Comparison of ENCODE assay signal across 25 cellular contexts in the genomic region with DNA sequence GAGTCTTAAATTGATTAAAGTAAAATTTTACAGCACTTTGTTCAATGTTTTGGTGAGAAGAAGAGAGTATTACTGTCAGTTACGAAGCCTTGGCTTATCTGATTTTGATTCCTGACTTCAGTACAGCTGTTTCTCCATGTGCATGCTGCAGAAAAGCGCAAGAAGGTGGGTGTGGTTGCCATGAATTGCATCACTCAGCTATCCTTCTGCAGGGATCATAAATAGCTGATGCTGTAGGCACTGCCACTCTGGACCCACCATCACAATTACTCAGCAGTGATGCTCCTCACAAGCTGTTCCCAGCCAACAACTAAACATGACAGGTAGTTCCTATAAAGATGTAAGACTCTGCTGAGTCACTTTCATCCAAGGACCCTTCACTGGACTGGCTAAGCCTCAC.
DNase-seq lines count a peak whose midpoint lies in the region; ATAC-seq and TF ChIP-seq lines count a peak whose summit lies in the region.
"Had no signal": no experiment of that assay in that cellular context is flagged by ENCODE, and none has a peak within 500 bp of the region (broad histone marks: within the 10 kb centered on the region; RNA-seq: fewer than 3 reads in every experiment).

No MANE protein-coding gene starts in this region.

- no peak for ATAC-seq in omental fat pad (ENCODE audit: low FRiP score)
- ATAC-seq: foreskin keratinocyte; naive thymus-derived CD4-positive, alpha-beta T cell; upper lobe of right lung had no signal

- DNase-seq in AG10803 (ENCODE audit: low read depth) (peak; percentile 75), LHCN-M2 (ENCODE audit: low read depth) (peak; percentile 4), adipocyte (ENCODE audit: low read depth) (peak; percentile 75), fibroblast of villous mesenchyme (ENCODE audit: low read depth) (peak; percentile 76), cerebellar nuclear complex (lab: John Stamatoyannopoulos, UW) (no peak), prostate gland (ENCODE audit: low spot score) (no peak), omental fat pad (ENCODE audit: low spot score) (no peak), HCEC 1CT (no peak)
- DNase-seq: activated CD4-positive, alpha-beta T cell treated with anti-CD3 and anti-CD28 coated beads for 4 hours; activated naive CD4-positive, alpha-beta T cell treated with anti-CD3 and anti-CD28 coated beads, Interleukin-2, amount 50 U/mL, for 16 hours; anterior cingulate cortex; central memory CD4-positive, alpha-beta T cell; dorsolateral prefrontal cortex; naive thymus-derived CD4-positive, alpha-beta T cell; NCI-H1694; NCI-H69; nucleus accumbens; RPMI8226; stimulated activated CD4-positive, alpha-beta T cell treated with anti-CD3 and anti-CD28 coated beads, Interleukin-2, amount 100 ng/mL, for 24 hours; T-helper 2 cell; upper lobe of right lung had no signal

- H3K27me3 ChIP-seq in adipocyte (replicated peaks; ENCODE audit: control insufficient read depth, insufficient read depth, low read length) (no peaks in the 10 kb centered on the region), prostate gland (replicated peaks; ENCODE audit: insufficient read depth) (no peaks in the 10 kb centered on the region)
- H3K27me3 ChIP-seq: dorsolateral prefrontal cortex, foreskin keratinocyte, hepatocyte, upper lobe of right lung had no signal

- WGBS in prostate gland, result 24% methylated on average over 2 of the region's 2 CpGs

- H3K36me3 ChIP-seq in adipocyte (ENCODE audit: control insufficient read depth, insufficient read depth, low read length, severe bottlenecking) (no peaks in the 10 kb centered on the region), prostate gland (no peaks in the 10 kb centered on the region)
- H3K36me3 ChIP-seq: upper lobe of right lung had no signal

- no peak overlapping the region for H3K9ac ChIP-seq in adipocyte (ENCODE audit: low read length)

- H3K4me1 ChIP-seq in adipocyte (ENCODE audit: control insufficient read depth, insufficient read depth, low read length) (no peaks in the 10 kb centered on the region), prostate gland (replicated peaks) (no peaks in the 10 kb centered on the region)
- H3K4me1 ChIP-seq: foreskin keratinocyte, upper lobe of right lung had no signal

- no peak for TF ChIP-seq POLR2A in prostate gland (IDR thresholded peaks at IDR 0.05)

- peaks cover 17% of the 10 kb centered on the region for H3K9me3 ChIP-seq in adipocyte (ENCODE audit: control insufficient read depth, low read length)
- no peaks in the 10 kb centered on the region for H3K9me3 ChIP-seq in prostate gland

- H3K4me3 ChIP-seq in AG10803 (ENCODE audit: low read length), result no peak overlapping the region
- no peak overlapping the region for H3K4me3 ChIP-seq in adipocyte (ENCODE audit: low read length)
- H3K4me3 ChIP-seq in fibroblast of villous mesenchyme (ENCODE audit: low read depth, low read length), result no peak overlapping the region
- no peak overlapping the region for H3K4me3 ChIP-seq in prostate gland
- H3K4me3 ChIP-seq: dorsolateral prefrontal cortex, hepatocyte, smooth muscle cell, upper lobe of right lung had no signal

- intact Hi-C loops in prostate gland (cut with DNase I), result no loop called here

- H3K27ac ChIP-seq in prostate gland, result no peak overlapping the region
- H3K27ac ChIP-seq: C4-2B, dorsolateral prefrontal cortex, foreskin keratinocyte, hepatocyte, upper lobe of right lung had no signal

- TF ChIP-seq CTCF in AG10803 (conservative IDR thresholded peaks at IDR 0.05; ENCODE audit: low read length) (no peak), fibroblast of villous mesenchyme (IDR thresholded peaks at IDR 0.05; ENCODE audit: insufficient read depth, low read depth, low read length) (no peak), prostate gland (IDR thresholded peaks at IDR 0.05) (no peak), omental fat pad (IDR thresholded peaks at IDR 0.05) (no peak)

Comparison
In these comparisons a context has a peak if more than half of its experiments do, and no peak if none do; other contexts are left out.
1. DNase-seq: peak in AG10803 (single experiment), LHCN-M2 (single experiment), adipocyte (single experiment) and fibroblast of villous mesenchyme (single experiment); none in cerebellar nuclear complex (0 of 2), prostate gland (single experiment), omental fat pad (single experiment) and HCEC 1CT (single experiment).